In the genomic region with DNA sequence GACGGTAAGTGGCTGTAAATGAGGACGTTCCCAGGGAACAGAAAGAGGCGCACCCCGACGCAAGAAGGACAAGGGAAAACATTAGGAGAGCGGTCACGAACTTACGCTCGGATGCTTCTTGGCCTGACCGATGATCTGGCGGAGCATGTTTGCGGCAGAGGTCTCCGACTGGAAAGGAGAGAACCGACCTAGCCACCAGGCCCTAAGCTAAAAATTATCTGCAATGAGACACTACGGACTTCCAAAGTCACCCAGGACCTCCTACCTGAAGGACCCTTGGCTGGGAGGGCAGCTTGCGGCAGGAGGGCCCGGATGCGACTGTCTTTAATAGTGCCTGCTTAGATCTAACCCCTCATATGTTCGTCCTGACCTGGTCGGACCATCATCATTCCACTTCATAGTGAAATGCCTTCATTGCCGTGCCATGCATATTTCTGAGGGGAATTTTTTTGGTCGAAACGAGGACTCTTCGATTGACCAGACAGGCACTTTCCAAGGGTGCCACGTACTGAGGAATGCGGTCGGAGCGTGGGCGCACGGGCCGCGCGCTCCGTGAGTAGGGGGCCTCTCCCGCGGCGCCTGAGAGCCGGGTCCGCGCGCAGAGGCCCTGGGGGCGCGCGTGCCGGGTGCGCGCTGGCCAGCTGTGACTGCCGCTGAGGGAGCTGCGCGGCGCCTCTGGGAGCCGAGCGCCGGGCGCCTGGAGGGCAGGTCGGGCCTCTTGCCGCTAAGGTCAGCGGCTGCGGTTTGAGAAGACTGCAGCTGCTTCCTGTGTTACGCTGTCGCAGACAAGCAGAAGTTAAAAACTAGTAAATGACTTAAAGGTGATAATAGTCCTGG, we compare ENCODE assay signal across 8 cellular contexts. TPM values are rescaled to one million over a fixed set of nuclear protein-coding genes. Genes with fewer than 3 reads are reported as not detected.
DNase-seq lines count a peak whose midpoint lies in the region; ATAC-seq, FAIRE-seq and TF ChIP-seq lines count a peak whose summit lies in the region.

No MANE protein-coding gene starts in this region.

- H3K27ac Mint-ChIP-seq in Calu3 (ENCODE audit: unreplicated experiment) (no peak overlapping the region), mesothelial cell of epicardium (no peak overlapping the region)

- H3K36me3 Mint-ChIP-seq in Calu3 (ENCODE audit: insufficient read depth, unreplicated experiment) (peaks cover 11% of the 10 kb centered on the region), mesothelial cell of epicardium (peaks cover 9% of the 10 kb centered on the region)

- dilution Hi-C loops in endothelial cell of umbilical vein (cut with MboI; ENCODE audit: extremely low pct_ligation_motif_present, low sequenced_read_pairs), result no loop called here

- H3K4me1 Mint-ChIP-seq in Calu3 (ENCODE audit: low read depth, unreplicated experiment) (no peaks in the 10 kb centered on the region), mesothelial cell of epicardium (peaks cover 19% of the 10 kb centered on the region)

- no peaks in the 10 kb centered on the region for H3K9me3 ChIP-seq in endothelial cell of umbilical vein (replicated peaks; ENCODE audit: control insufficient read depth, insufficient read depth, low read length)

- no peaks in the 10 kb centered on the region for H3K9me1 ChIP-seq in endothelial cell of umbilical vein (replicated peaks; ENCODE audit: control insufficient read depth, extremely low read depth, insufficient read depth, low read length)

- POLR2A ChIA-PET in endothelial cell of umbilical vein (lab: Charles Lee), result interaction anchor here (0.7 to 1.7 kb wide), 2 partner anchors 25 to 34 kb away, joined by 3 to 9 read pairs; a partner anchor contains a TSS

- peaks cover 16% of the 10 kb centered on the region for H3K4me1 ChIP-seq in endothelial cell of umbilical vein (ENCODE audit: control insufficient read depth, extremely low read depth, insufficient read depth, low read length)

- peak overlapping the region; percentile 99 for H3K27ac ChIP-seq in endothelial cell of umbilical vein (ENCODE audit: insufficient read depth, low read depth, low read length)

- CTCF ChIA-PET in Calu3 (lab: Charles Lee) (interaction anchor here (0.7 to 1.2 kb wide), 3 partner anchors 10 to 272 kb away, joined by 3 to 7 read pairs (median 5); a partner anchor contains a TSS), endothelial cell of umbilical vein (lab: Charles Lee) (interaction anchor here (0.6 to 2.3 kb wide), 4 partner anchors 35 to 403 kb away, joined by 3 to 15 read pairs (median 3); no protein-coding TSS in a partner anchor)

- peak overlapping the region; percentile 85 for H2AFZ ChIP-seq in endothelial cell of umbilical vein (ENCODE audit: low read depth, low read length)

- TF ChIP-seq POLR2A in endothelial cell of umbilical vein (IDR thresholded peaks at IDR 0.05; ENCODE audit: low read depth, low read length), result peak; percentile 96

- H3K36me3 ChIP-seq in endothelial cell of umbilical vein (ENCODE audit: control insufficient read depth in 2 of 2, extremely low read depth in 1 of 2, insufficient read depth in 2 of 2, low read length in 2 of 2), result peaks cover 0 to 3% of the 10 kb centered on the region in 2 experiments

- H3K4me3 Mint-ChIP-seq in Calu3 (ENCODE audit: low read depth, unreplicated experiment) (no peak overlapping the region), mesothelial cell of epicardium (no peak overlapping the region)

- no peaks in the 10 kb centered on the region for H3K27me3 ChIP-seq in endothelial cell of umbilical vein (ENCODE audit: control insufficient read depth in 2 of 2, insufficient read depth in 2 of 2, low read length in 2 of 2)

- DNase-seq in Calu3 (peak; percentile 94), HTR-8/SVneo (ENCODE audit: insufficient read length, low spot score) (peak; percentile 94), NOMO-1 treated with DMSO at 0.1 percent for 48 hours (lab: John Stamatoyannopoulos, UW; ENCODE audit: unreplicated experiment) (peak; percentile 94), endothelial cell of umbilical vein (ENCODE audit: low read depth, low spot score) (peak; percentile 96), mesothelial cell of epicardium (ENCODE audit: low spot score in 2 of 2, unreplicated experiment in 2 of 2) (peak; percentile 80 to 88)
- peak; percentile 73 for DNase-seq in activated CD8-positive, alpha-beta memory T cell treated with anti-CD3 and anti-CD28 coated beads, Interleukin-2, amount 50 U/mL, for 1 hour (ENCODE audit: extremely low read depth)
- peak; percentile 76 to 80 for DNase-seq in stimulated activated CD8-positive, alpha-beta memory T cell treated with anti-CD3 and anti-CD28 coated beads, Interleukin-15, amount 100 ng/mL, for 4 hours (ENCODE audit: low read depth in 2 of 2)

- ATAC-seq in GM21390 (IDR thresholded peaks at IDR 0.05; ENCODE audit: unreplicated experiment), result peak; percentile 91

- peak overlapping the region; percentile 99 for H3K9ac ChIP-seq in endothelial cell of umbilical vein (replicated peaks; ENCODE audit: extremely low read depth, insufficient read depth, low read length)

- H3K4me2 ChIP-seq in endothelial cell of umbilical vein (ENCODE audit: insufficient read depth, low read length), result peak overlapping the region; percentile 92

- H3K9me3 Mint-ChIP-seq in Calu3 (ENCODE audit: low read depth, unreplicated experiment), result no peaks in the 10 kb centered on the region
- H3K9me3 Mint-ChIP-seq in mesothelial cell of epicardium, result no peaks in the 10 kb centered on the region

- intact Hi-C loops in Calu3 (cut with micrococcal nuclease; ENCODE audit: unreplicated experiment), result loop anchor here (1.0 kb wide), 1 partner anchor 33 kb away; a partner anchor contains a TSS
- intact Hi-C loops in endothelial cell of umbilical vein (cut with micrococcal nuclease), result loop anchor here (1.0 kb wide), 3 partner anchors 33 to 272 kb away; a partner anchor contains a TSS

- H3K79me2 ChIP-seq in endothelial cell of umbilical vein (ENCODE audit: control insufficient read depth, insufficient read depth, low read length), result peaks cover 26% of the 10 kb centered on the region

- peak; percentile 58 for FAIRE-seq in HTR-8/SVneo (lab: Jason Lieb, UNC)
- FAIRE-seq in endothelial cell of umbilical vein (lab: Jason Lieb, UNC), result peak; percentile 97

- peak overlapping the region; percentile 88 to 95 (median 91) for H3K4me3 ChIP-seq in endothelial cell of umbilical vein (replicated peaks in 1 of 3; ENCODE audit: insufficient read depth in 1 of 3, low read depth in 1 of 3, low read length in 3 of 3)

- H4K20me1 ChIP-seq in endothelial cell of umbilical vein (replicated peaks; ENCODE audit: control insufficient read depth, extremely low read depth, insufficient read depth, low read length), result no peaks in the 10 kb centered on the region

- BruUV-seq in Calu3 (replicated peaks; lab: Mats Ljungman, UMichigan) (no TSS peak), endothelial cell of umbilical vein (replicated peaks; lab: Mats Ljungman, UMichigan) (no TSS peak)

- no peaks in the 10 kb centered on the region for H3K27me3 Mint-ChIP-seq in Calu3 (ENCODE audit: unreplicated experiment)
- H3K27me3 Mint-ChIP-seq in mesothelial cell of epicardium (ENCODE audit: low read depth), result no peaks in the 10 kb centered on the region

- TF ChIP-seq CTCF in Calu3 (IDR thresholded peaks at IDR 0.05; ENCODE audit: unreplicated experiment) (no peak), endothelial cell of umbilical vein (IDR thresholded peaks at IDR 0.05; ENCODE audit: extremely low read depth in 1 of 2, insufficient read depth in 1 of 2, low read depth in 1 of 2, low read length in 2 of 2) (no peak), mesothelial cell of epicardium (IDR thresholded peaks at IDR 0.05; ENCODE audit: unreplicated experiment) (no peak)

TF ChIP-seq in endothelial cell of umbilical vein, 7 proteins besides CTCF, POLR2A, EP300 and RAD21:
- TF ChIP-seq, protein P1, sequence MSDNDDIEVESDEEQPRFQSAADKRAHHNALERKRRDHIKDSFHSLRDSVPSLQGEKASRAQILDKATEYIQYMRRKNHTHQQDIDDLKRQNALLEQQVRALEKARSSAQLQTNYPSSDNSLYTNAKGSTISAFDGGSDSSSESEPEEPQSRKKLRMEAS (IDR thresholded peaks at IDR 0.05; ENCODE audit: insufficient read depth, insufficient read length), result peak; percentile 59
- TF ChIP-seq MYC (IDR thresholded peaks at IDR 0.05; ENCODE audit: low read depth, low read length) (no peak), POLR2AphosphoS5 (IDR thresholded peaks at IDR 0.05; ENCODE audit: insufficient read depth, low read depth, low read length) (peak; percentile 79), GATA2 (IDR thresholded peaks at IDR 0.05; ENCODE audit: insufficient read depth, insufficient read length, low read depth, low read length) (no peak)

RNA-seq across cellular contexts. Expression of a gene that starts 33.5 kb away (rescaled TPM):
- total RNA-seq in Calu3 (2022) (37.7 and 40.2 TPM in 2 replicates), endothelial cell of umbilical vein (38.6 and 43.4 TPM in 2 replicates), mesothelial cell of epicardium (67.8 to 72.1 TPM (median 71.1 TPM) in 3 replicates)
- 6.7 and 8.8 TPM in 2 replicates for polyA plus RNA-seq in endothelial cell of umbilical vein
- 16.6 and 17.7 TPM in 2 replicates for polyA plus RNA-seq in endothelial cell of umbilical vein (2011; cell fraction: cytosol; rRNA removed)
- 27.1 and 36.3 TPM in 2 replicates for polyA plus RNA-seq in endothelial cell of umbilical vein (2011; cell fraction: nucleus; rRNA removed)
- 20.3 and 28.0 TPM in 2 replicates for polyA plus RNA-seq in endothelial cell of umbilical vein (2012)
- 26.9 and 29.1 TPM in 2 replicates for polyA minus RNA-seq in endothelial cell of umbilical vein
- 11.9 TPM for polyA minus RNA-seq in endothelial cell of umbilical vein (2011; cell fraction: cytosol; rRNA and poly(A)+ RNA removed)
- polyA minus RNA-seq in endothelial cell of umbilical vein (2011; cell fraction: nucleus; rRNA and poly(A)+ RNA removed), result 99.3 and 123 TPM in 2 replicates

Comparison
In these comparisons a context has a peak if more than half of its experiments do, and no peak if none do; other contexts are left out.
1. Peak in every context shown above with its lines: DNase-seq, ATAC-seq, H3K4me3 ChIP-seq and H3K27ac ChIP-seq.